Comparison of ENCODE assay signal across 1 cellular context in the genomic region with DNA sequence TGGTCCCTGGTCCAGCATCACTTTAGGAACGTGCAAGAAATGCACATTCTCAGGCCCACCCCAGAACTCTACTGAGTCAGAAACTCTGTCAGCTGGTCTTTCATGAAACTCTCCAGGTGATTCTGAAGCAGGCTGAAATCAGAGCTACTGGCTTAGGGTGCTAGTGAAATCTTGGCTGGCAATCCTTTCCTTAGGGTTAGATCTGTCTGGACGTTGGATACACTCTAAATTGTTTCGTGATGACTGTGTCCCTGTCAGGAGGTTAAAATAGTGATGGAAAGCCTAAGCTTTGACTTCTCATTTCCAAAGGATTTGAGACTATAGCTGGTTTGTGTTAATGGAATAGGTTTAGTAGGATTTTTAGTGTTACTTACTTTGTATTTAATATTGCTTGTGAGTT.
TF ChIP-seq lines count a peak whose summit lies in the region.

No MANE protein-coding gene starts in this region.

TF ChIP-seq in IMR-90, 13 proteins besides CTCF, POLR2A, EP300 and RAD21:
- TF ChIP-seq SMC3 (IDR thresholded peaks at IDR 0.05; ENCODE audit: low read depth, low read length) = no peak
- no peak for TF ChIP-seq USF2 (IDR thresholded peaks at IDR 0.05; ENCODE audit: low read depth, low read length)
- no peak for TF ChIP-seq RFX5 (IDR thresholded peaks at IDR 0.05; ENCODE audit: low read depth, low read length)
- TF ChIP-seq NFE2L2 (IDR thresholded peaks at IDR 0.05; ENCODE audit: low read depth, low read length) = no peak
TF ChIP-seq in IMR-90: peak in this region for 0.
